ENCODE assay signal across 6 cellular contexts in the genomic region with DNA sequence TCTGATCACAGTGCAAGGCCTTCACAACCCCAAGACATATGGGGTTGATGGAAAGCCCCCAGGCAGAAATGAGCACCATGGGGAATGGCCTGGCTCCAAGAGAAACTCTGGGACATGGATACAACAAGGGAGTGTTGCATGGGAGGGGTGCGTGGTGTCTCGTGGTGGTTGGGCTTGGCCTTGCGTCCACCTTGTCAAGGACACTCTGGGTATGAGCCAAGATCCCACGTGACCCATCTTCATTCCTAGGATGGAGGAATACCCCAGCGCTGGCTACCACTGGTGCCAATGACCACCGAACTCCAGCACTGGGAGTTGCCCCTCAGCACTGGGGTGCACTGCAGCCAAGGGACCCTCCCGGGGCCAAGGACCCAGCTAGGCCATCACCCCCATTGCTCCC.
"Had no signal": no experiment of that assay in that cellular context is flagged by ENCODE, and none has a peak within 500 bp of the region (broad histone marks: within the 10 kb centered on the region; RNA-seq: fewer than 3 reads in every experiment).

No MANE protein-coding gene starts in this region.

- H3K27ac ChIP-seq: KMS-11 had no signal

- FAIRE-seq: HTR-8/SVneo had no signal

- H3K4me1 Mint-ChIP-seq: GM23338 had no signal

- H3K4me3 Mint-ChIP-seq: GM23338, IgD-negative memory B cell had no signal

- H3K27me3 Mint-ChIP-seq: IgD-negative memory B cell had no signal

- H3K27ac Mint-ChIP-seq: GM23338, IgD-negative memory B cell had no signal

- H3K36me3 Mint-ChIP-seq: IgD-negative memory B cell had no signal

- H3K9ac ChIP-seq: KMS-11 had no signal

- DNase-seq: HCEC 1CT, KBM-7 had no signal

- H2AFZ ChIP-seq: GM23338 had no signal

- H3K4me2 ChIP-seq: GM23338, KMS-11 had no signal

- H3K4me3 ChIP-seq: GM23338 had no signal
